Comparison of ENCODE assay signal across 26 cellular contexts in the genomic region with DNA sequence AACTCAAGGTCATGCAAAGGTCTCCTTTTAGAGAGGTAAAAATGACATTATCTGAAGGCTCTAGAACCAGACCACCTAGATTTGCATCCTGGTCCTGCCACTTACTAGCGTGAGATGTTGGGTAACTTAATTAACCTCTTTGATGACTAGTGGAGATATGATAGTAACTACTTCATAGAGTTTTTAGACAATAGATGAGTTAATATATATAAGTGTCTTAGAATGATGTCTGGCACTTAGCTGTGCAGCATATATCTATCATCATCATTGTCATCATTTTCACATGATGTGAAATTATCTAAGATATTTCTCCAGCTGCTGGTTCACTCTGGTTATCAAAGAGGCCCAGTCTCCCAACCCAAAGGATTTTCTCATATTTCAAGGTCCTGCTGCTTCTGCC.
"Had no signal": no experiment of that assay in that cellular context is flagged by ENCODE, and none has a peak within 500 bp of the region (broad histone marks: within the 10 kb centered on the region; RNA-seq: fewer than 3 reads in every experiment).

No MANE protein-coding gene starts in this region.

- ATAC-seq: stimulated activated effector memory CD8-positive, alpha-beta T cell treated with anti-CD3 and anti-CD28 coated beads, Interleukin-12 subunit alpha, Interleukin-12 subunit beta, amount 100 ng/mL, for 72 hours; stimulated activated memory B cell treated with anti-CD40 and anti-IgM and Interleukin-4, amounts not matched to agents 10 μg/mL and 1 μg/mL and 100 μg/mL, for 72 hours; stimulated activated naive B cell treated with anti-CD40 and anti-IgM and Interleukin-4, amounts not matched to agents 10 μg/mL and 1 μg/mL and 100 μg/mL, for 72 hours; stimulated activated naive CD8-positive, alpha-beta T cell treated with anti-CD3 and anti-CD28 coated beads, Interleukin-15, amount 100 ng/mL, for 72 hours; stimulated activated naive CD8-positive, alpha-beta T cell treated with anti-CD3 and anti-CD28 coated beads, Interleukin-15, Interleukin-2, amounts not matched to agents 100 U/mL and 50 U/mL, for 24 hours; upper lobe of right lung had no signal

- H3K4me1 ChIP-seq: stomach, suprapubic skin, testis, thyroid gland, tibial artery, tibial nerve, transverse colon, upper lobe of left lung, upper lobe of right lung, uterus, vagina had no signal

- H3K27me3 ChIP-seq: stomach, suprapubic skin, testis, thyroid gland, tibial artery, tibial nerve, transverse colon, upper lobe of left lung, upper lobe of right lung, uterus, vagina had no signal

- H3K27ac ChIP-seq: stomach, suprapubic skin, testis, thoracic aorta, thyroid gland, tibial artery, tibial nerve, transverse colon, upper lobe of left lung, upper lobe of right lung, uterus, vagina had no signal

- H3K36me3 ChIP-seq: stomach, suprapubic skin, thoracic aorta, thyroid gland, tibial artery, tibial nerve, transverse colon, upper lobe of left lung, upper lobe of right lung, uterus, vagina had no signal

- DNase-seq: stimulated activated CD4-positive, alpha-beta T cell treated with anti-CD3 and anti-CD28 coated beads, Interleukin-2, amount 100 ng/mL, for 48 hours; stimulated activated CD4-positive, alpha-beta T cell treated with anti-CD3 and anti-CD28 coated beads, Interleukin-4, amount 100 ng/mL, for 1 hour; stimulated activated CD4-positive, alpha-beta T cell treated with anti-CD3 and anti-CD28 coated beads, Interleukin-4, amount 100 ng/mL, for 24 hours; stimulated activated CD4-positive, alpha-beta T cell treated with anti-CD3 and anti-CD28 coated beads, Interleukin-4, amount 100 ng/mL, for 4 hours; stimulated activated CD8-positive, alpha-beta memory T cell treated with anti-CD3 and anti-CD28 coated beads, Interleukin-4, amount 100 ng/mL, for 48 hours; stimulated activated naive B cell treated with anti-CD40 and anti-IgM and Interleukin-4, amounts not matched to agents 10 μg/mL and 1 μg/mL and 100 μg/mL, for 72 hours; stimulated activated naive CD4-positive, alpha-beta T cell; stimulated activated naive CD4-positive, alpha-beta T cell treated with Interleukin-2 at 50 U/mL for 16 hours; stimulated activated naive CD8-positive, alpha-beta T cell treated with anti-CD3 and anti-CD28 coated beads, Interleukin-15, amount 100 ng/mL, for 72 hours; stimulated activated naive CD8-positive, alpha-beta T cell treated with anti-CD3 and anti-CD28 coated beads, Interleukin-15, Interleukin-2, amounts not matched to agents 100 U/mL and 50 U/mL, for 24 hours; stomach; substantia nigra; testis; thyroid gland; tibial artery; transverse colon; trophoblast cell; upper lobe of left lung; upper lobe of right lung; uterus had no signal

- H3K9me3 ChIP-seq: stomach, suprapubic skin, testis, thoracic aorta, thyroid gland, tibial artery, tibial nerve, transverse colon, upper lobe of left lung, upper lobe of right lung, uterus, vagina had no signal

- H3K4me3 ChIP-seq: stomach, suprapubic skin, testis, thoracic aorta, thyroid gland, tibial artery, tibial nerve, transverse colon, upper lobe of left lung, upper lobe of right lung, uterus, vagina had no signal
